Comparison of ENCODE assay signal across 2 cellular contexts in genomic region chr2:9002637-9003365, GRCh38.
TF ChIP-seq lines count a peak whose summit lies in the region.

No MANE protein-coding gene starts in this region.

TF ChIP-seq in SK-N-SH, 30 proteins besides CTCF, POLR2A, EP300 and RAD21:
- TF ChIP-seq YY1 (IDR thresholded peaks at IDR 0.05; ENCODE audit: low read depth) (peak; percentile 44; the same call in 1 of the 2 replicates), CHD2 (IDR thresholded peaks at IDR 0.05; ENCODE audit: low read length, partially characterized antibody) (peak; percentile 10), EZH2phosphoT487 (IDR thresholded peaks at IDR 0.05; ENCODE audit: borderline replicate concordance, low read depth) (no peak), MXI1 (IDR thresholded peaks at IDR 0.05; ENCODE audit: low read depth, low read length) (peak; percentile 17)
- TF ChIP-seq, protein P1, sequence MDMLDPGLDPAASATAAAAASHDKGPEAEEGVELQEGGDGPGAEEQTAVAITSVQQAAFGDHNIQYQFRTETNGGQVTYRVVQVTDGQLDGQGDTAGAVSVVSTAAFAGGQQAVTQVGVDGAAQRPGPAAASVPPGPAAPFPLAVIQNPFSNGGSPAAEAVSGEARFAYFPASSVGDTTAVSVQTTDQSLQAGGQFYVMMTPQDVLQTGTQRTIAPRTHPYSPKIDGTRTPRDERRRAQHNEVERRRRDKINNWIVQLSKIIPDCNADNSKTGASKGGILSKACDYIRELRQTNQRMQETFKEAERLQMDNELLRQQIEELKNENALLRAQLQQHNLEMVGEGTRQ (IDR thresholded peaks at IDR 0.05; ENCODE audit: borderline replicate concordance, low read depth, low read length) = no peak
- TF ChIP-seq, protein P2, sequence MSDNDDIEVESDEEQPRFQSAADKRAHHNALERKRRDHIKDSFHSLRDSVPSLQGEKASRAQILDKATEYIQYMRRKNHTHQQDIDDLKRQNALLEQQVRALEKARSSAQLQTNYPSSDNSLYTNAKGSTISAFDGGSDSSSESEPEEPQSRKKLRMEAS (IDR thresholded peaks at IDR 0.05; ENCODE audit: low read depth) = no peak
- TF ChIP-seq, protein P3, sequence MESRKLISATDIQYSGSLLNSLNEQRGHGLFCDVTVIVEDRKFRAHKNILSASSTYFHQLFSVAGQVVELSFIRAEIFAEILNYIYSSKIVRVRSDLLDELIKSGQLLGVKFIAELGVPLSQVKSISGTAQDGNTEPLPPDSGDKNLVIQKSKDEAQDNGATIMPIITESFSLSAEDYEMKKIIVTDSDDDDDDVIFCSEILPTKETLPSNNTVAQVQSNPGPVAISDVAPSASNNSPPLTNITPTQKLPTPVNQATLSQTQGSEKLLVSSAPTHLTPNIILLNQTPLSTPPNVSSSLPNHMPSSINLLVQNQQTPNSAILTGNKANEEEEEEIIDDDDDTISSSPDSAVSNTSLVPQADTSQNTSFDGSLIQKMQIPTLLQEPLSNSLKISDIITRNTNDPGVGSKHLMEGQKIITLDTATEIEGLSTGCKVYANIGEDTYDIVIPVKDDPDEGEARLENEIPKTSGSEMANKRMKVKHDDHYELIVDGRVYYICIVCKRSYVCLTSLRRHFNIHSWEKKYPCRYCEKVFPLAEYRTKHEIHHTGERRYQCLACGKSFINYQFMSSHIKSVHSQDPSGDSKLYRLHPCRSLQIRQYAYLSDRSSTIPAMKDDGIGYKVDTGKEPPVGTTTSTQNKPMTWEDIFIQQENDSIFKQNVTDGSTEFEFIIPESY (IDR thresholded peaks at IDR 0.05; ENCODE audit: borderline replicate concordance, low read depth) = no peak
TF ChIP-seq in SK-N-SH: peak in this region for 3.

TF ChIP-seq in HepG2, 621 proteins besides CTCF, POLR2A, EP300 and RAD21 (continued from another document):
- no peak for TF ChIP-seq AGO1 (IDR thresholded peaks at IDR 0.05; ENCODE audit: low read depth, low read length, poor library complexity, severe bottlenecking)
- peak; percentile 62; the same call in 1 of the 2 replicates for TF ChIP-seq EZH2 (conservative IDR thresholded peaks at IDR 0.05; ENCODE audit: low read depth, low read length)
- TF ChIP-seq ZNF883 (CRISPR knock-in tag; IDR thresholded peaks at IDR 0.05; ENCODE audit: not compliant biosample characterization) = peak; percentile 25
TF ChIP-seq in HepG2: peak in this region for 3.
